ENCODE assay signal across 1 cellular context in the genomic region with DNA sequence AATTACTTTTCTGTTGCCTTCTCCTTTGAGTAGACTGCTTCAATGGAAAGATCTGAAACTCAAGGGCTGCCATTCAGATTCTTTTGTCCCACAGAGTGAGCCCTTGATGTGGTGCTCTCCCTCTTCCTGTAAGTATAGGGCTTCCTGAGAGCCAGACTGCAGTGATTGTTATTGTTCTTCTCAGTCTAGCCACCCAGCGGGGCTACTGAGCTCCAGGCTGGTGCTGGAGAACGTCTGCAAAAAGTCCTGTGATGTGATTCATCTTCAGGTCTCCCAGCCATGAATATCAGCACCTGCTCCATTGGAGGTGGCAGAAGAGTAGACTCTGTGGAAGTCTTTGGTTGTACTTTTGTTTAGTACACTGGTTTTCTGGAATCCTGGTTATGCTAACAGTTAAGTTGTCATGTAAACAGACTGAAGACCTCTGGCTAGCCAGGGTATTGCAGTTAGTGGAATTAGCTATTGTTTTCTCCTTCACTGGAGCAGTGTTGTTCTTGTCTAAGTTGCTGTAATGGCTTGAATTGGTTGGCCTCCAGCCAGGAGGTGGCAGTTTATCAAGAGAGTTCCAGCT.
TF ChIP-seq lines count a peak whose summit lies in the region.

No MANE protein-coding gene starts in this region.

TF ChIP-seq in WTC11, 78 proteins besides CTCF, POLR2A, EP300 and RAD21 (continued from another document):
- TF ChIP-seq, protein P1, sequence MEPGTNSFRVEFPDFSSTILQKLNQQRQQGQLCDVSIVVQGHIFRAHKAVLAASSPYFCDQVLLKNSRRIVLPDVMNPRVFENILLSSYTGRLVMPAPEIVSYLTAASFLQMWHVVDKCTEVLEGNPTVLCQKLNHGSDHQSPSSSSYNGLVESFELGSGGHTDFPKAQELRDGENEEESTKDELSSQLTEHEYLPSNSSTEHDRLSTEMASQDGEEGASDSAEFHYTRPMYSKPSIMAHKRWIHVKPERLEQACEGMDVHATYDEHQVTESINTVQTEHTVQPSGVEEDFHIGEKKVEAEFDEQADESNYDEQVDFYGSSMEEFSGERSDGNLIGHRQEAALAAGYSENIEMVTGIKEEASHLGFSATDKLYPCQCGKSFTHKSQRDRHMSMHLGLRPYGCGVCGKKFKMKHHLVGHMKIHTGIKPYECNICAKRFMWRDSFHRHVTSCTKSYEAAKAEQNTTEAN (CRISPR knock-in tag; IDR thresholded peaks at IDR 0.05), result no peak
- TF ChIP-seq NR3C1 (CRISPR knock-in tag; conservative IDR thresholded peaks at IDR 0.05; ENCODE audit: low read depth), result no peak
